In genomic region chr21:32062591-32063227, GRCh38 we compare ENCODE assay signal across 20 cellular contexts.
"Had no signal": no experiment of that assay in that cellular context is flagged by ENCODE, and none has a peak within 500 bp of the region (broad histone marks: within the 10 kb centered on the region; RNA-seq: fewer than 3 reads in every experiment).

No MANE protein-coding gene starts in this region.

- ATAC-seq: foreskin keratinocyte; gastroesophageal sphincter; heart left ventricle; left cardiac atrium; left lung; left ventricle myocardium superior; lower lobe of right lung; naive thymus-derived CD4-positive, alpha-beta T cell; natural killer cell had no signal

- H3K4me3 ChIP-seq: coronary artery, dorsolateral prefrontal cortex, esophagus muscularis mucosa, gastroesophageal sphincter, heart left ventricle, hepatocyte, left lung, lower lobe of right lung had no signal

- H3K27ac Mint-ChIP-seq: immature natural killer cell; naive thymus-derived CD4-positive, alpha-beta T cell; natural killer cell had no signal

- H3K4me3 Mint-ChIP-seq: immature natural killer cell; naive thymus-derived CD4-positive, alpha-beta T cell; natural killer cell had no signal

- DNase-seq: dermis blood vessel endothelial cell; dorsolateral prefrontal cortex; effector CD4-positive, alpha-beta T cell; effector memory CD4-positive, alpha-beta T cell; foreskin keratinocyte; heart left ventricle; hypothalamus; immature natural killer cell; left cardiac atrium; left lung; left ventricle myocardium superior; lower lobe of right lung; mesenchymal stem cell; midbrain; naive thymus-derived CD4-positive, alpha-beta T cell; natural killer cell had no signal

- H3K36me3 Mint-ChIP-seq: natural killer cell had no signal

- H3K9me3 Mint-ChIP-seq: immature natural killer cell, natural killer cell had no signal

- H3K4me1 Mint-ChIP-seq: immature natural killer cell; naive thymus-derived CD4-positive, alpha-beta T cell; natural killer cell had no signal
